11 cellular contexts compared by ENCODE assay signal in genomic region chr13:99288069-99288468, GRCh38. TPM values are rescaled to one million over a fixed set of nuclear protein-coding genes. Genes with fewer than 3 reads are reported as not detected.
DNase-seq lines count a peak whose midpoint lies in the region; ATAC-seq and TF ChIP-seq lines count a peak whose summit lies in the region.
"Had no signal": no experiment of that assay in that cellular context is flagged by ENCODE, and none has a peak within 500 bp of the region (broad histone marks: within the 10 kb centered on the region; RNA-seq: fewer than 3 reads in every experiment).

No MANE protein-coding gene starts in this region.

- peaks cover 0 to 28% (median 3%) of the 10 kb centered on the region in 4 donors for H3K4me1 ChIP-seq in right lobe of liver

- TF ChIP-seq CTCF in WTC11 (IDR thresholded peaks at IDR 0.05), result no peak
- TF ChIP-seq CTCF in right lobe of liver (IDR thresholded peaks at IDR 0.05), result no peak

- peaks cover 73% of the 10 kb centered on the region for H3K4me1 Mint-ChIP-seq in activated CD8-positive, alpha-beta memory T cell treated with anti-CD3 and anti-CD28 coated beads, Interleukin-2, amount 10 ng/mL, durations not matched to agents 7 days and 5 days
- no peaks in the 10 kb centered on the region for H3K4me1 Mint-ChIP-seq in WTC11
- H3K4me1 Mint-ChIP-seq in stimulated activated effector memory CD8-positive, alpha-beta T cell treated with anti-CD3 and anti-CD28 coated beads, Interleukin-12 subunit alpha, Interleukin-12 subunit beta, amount 100 ng/mL, for 72 hours, result peaks cover 79% of the 10 kb centered on the region

- H3K27ac Mint-ChIP-seq in activated CD8-positive, alpha-beta memory T cell treated with anti-CD3 and anti-CD28 coated beads, Interleukin-2, amount 10 ng/mL, durations not matched to agents 7 days and 5 days, result peak overlapping the region; percentile 80
- 0 out of 2 replicates have a peak overlapping the region, but pooled peaks have one; percentile 15 for H3K27ac Mint-ChIP-seq in WTC11
- H3K27ac Mint-ChIP-seq in stimulated activated effector memory CD8-positive, alpha-beta T cell treated with anti-CD3 and anti-CD28 coated beads, Interleukin-12 subunit alpha, Interleukin-12 subunit beta, amount 100 ng/mL, for 72 hours, result no peak overlapping the region

- POLR2A ChIA-PET in WTC11 (lab: Charles Lee), result no interaction called here

- peak overlapping the region; percentile 38 for H3K4me3 Mint-ChIP-seq in activated CD8-positive, alpha-beta memory T cell treated with anti-CD3 and anti-CD28 coated beads, Interleukin-2, amount 10 ng/mL, durations not matched to agents 7 days and 5 days
- H3K4me3 Mint-ChIP-seq in WTC11, result no peak overlapping the region
- peak overlapping the region; percentile 32 for H3K4me3 Mint-ChIP-seq in stimulated activated effector memory CD8-positive, alpha-beta T cell treated with anti-CD3 and anti-CD28 coated beads, Interleukin-12 subunit alpha, Interleukin-12 subunit beta, amount 100 ng/mL, for 72 hours

- no peaks in the 10 kb centered on the region for H3K27me3 ChIP-seq in right lobe of liver
- H3K27me3 ChIP-seq: BLaER1 treated with 17β-estradiol and CSF1 and Interleukin-3, amounts not matched to agents 10 nM and 100 nM; SJSA1 had no signal

- no peaks in the 10 kb centered on the region for H3K9me3 ChIP-seq in right lobe of liver
- H3K9me3 ChIP-seq: BLaER1 treated with 17β-estradiol and CSF1 and Interleukin-3, amounts not matched to agents 10 nM and 100 nM; SJSA1 had no signal

- intact Hi-C loops in right lobe of liver (cut with DNase I), result no loop called here

- H3K27me3 Mint-ChIP-seq in activated CD8-positive, alpha-beta memory T cell treated with anti-CD3 and anti-CD28 coated beads, Interleukin-2, amount 10 ng/mL, durations not matched to agents 7 days and 5 days, result no peaks in the 10 kb centered on the region
- H3K27me3 Mint-ChIP-seq in WTC11 (ENCODE audit: low read depth), result no peaks in the 10 kb centered on the region

- no peaks in the 10 kb centered on the region for H3K9me3 Mint-ChIP-seq in activated CD8-positive, alpha-beta memory T cell treated with anti-CD3 and anti-CD28 coated beads, Interleukin-2, amount 10 ng/mL, durations not matched to agents 7 days and 5 days (ENCODE audit: low read depth)
- no peaks in the 10 kb centered on the region for H3K9me3 Mint-ChIP-seq in WTC11
- H3K9me3 Mint-ChIP-seq in stimulated activated effector memory CD8-positive, alpha-beta T cell treated with anti-CD3 and anti-CD28 coated beads, Interleukin-12 subunit alpha, Interleukin-12 subunit beta, amount 100 ng/mL, for 72 hours, result no peaks in the 10 kb centered on the region

- no peak overlapping the region for H3K4me3 ChIP-seq in right lobe of liver
- H3K4me3 ChIP-seq: BLaER1 treated with 17β-estradiol and CSF1 and Interleukin-3, amounts not matched to agents 10 nM and 100 nM; SJSA1 had no signal

- no peak for TF ChIP-seq POLR2A in right lobe of liver (IDR thresholded peaks at IDR 0.05)

- peaks cover 0 to 2% (median 0%) of the 10 kb centered on the region in 4 donors for H3K36me3 ChIP-seq in right lobe of liver

- DNase-seq in activated CD8-positive, alpha-beta memory T cell treated with anti-CD3 and anti-CD28 coated beads, Interleukin-2, amount 10 ng/mL, durations not matched to agents 7 days and 5 days, result peak; percentile 83
- DNase-seq in activated CD8-positive, alpha-beta memory T cell treated with anti-CD3 and anti-CD28 coated beads, Interleukin-2, amount 50 U/mL, for 4 hours, result no peak
- no peak for DNase-seq in WTC11 (ENCODE audit: low spot score)
- peak in 1 of 2 donors; percentile 70 for DNase-seq in stimulated activated effector memory CD8-positive, alpha-beta T cell treated with anti-CD3 and anti-CD28 coated beads, Interleukin-12 subunit alpha, Interleukin-12 subunit beta, amount 100 ng/mL, for 72 hours (ENCODE audit: low spot score in 2 of 2)
- no peak for DNase-seq in right lobe of liver
- no peak for DNase-seq in NCI-H2081 treated with DMSO at 0.1 percent for 48 hours (lab: John Stamatoyannopoulos, UW)
- DNase-seq in NCI-H1105 (lab: John Stamatoyannopoulos, UW), result no peak

- H3K27ac ChIP-seq in right lobe of liver, result no peak overlapping the region
- H3K27ac ChIP-seq: SJSA1 had no signal

- WGBS in right lobe of liver (ENCODE audit: insufficient coverage, low coverage, low lambda C conversion rate, missing lambda C conversion rate), result 37% methylated on average over 3 of the region's 3 CpGs

- peak; percentile 73 for ATAC-seq in activated CD8-positive, alpha-beta memory T cell treated with anti-CD3 and anti-CD28 coated beads, Interleukin-2, amount 10 ng/mL, durations not matched to agents 7 days and 5 days
- ATAC-seq in HG02884 (IDR thresholded peaks at IDR 0.05; ENCODE audit: unreplicated experiment) (peak; percentile 95), WTC11 (no peak), right lobe of liver (no peak)
- peak; percentile 90 for ATAC-seq in stimulated activated effector memory CD8-positive, alpha-beta T cell treated with anti-CD3 and anti-CD28 coated beads, Interleukin-12 subunit alpha, Interleukin-12 subunit beta, amount 100 ng/mL, for 72 hours

- CTCF ChIA-PET in activated CD8-positive, alpha-beta memory T cell treated with anti-CD3 and anti-CD28 coated beads, Interleukin-2, amount 10 ng/mL, durations not matched to agents 7 days and 5 days (lab: Charles Lee), result interaction anchor here (0.9 to 2.0 kb wide), 8 partner anchors 9 to 149 kb away, joined by 3 to 8 read pairs (median 4); partner anchors contain the start of gene GPR183
- CTCF ChIA-PET in WTC11 (lab: Charles Lee), result no interaction called here

- peaks cover 33% of the 10 kb centered on the region for H3K36me3 Mint-ChIP-seq in activated CD8-positive, alpha-beta memory T cell treated with anti-CD3 and anti-CD28 coated beads, Interleukin-2, amount 10 ng/mL, durations not matched to agents 7 days and 5 days
- H3K36me3 Mint-ChIP-seq in WTC11, result no peaks in the 10 kb centered on the region
- H3K36me3 Mint-ChIP-seq in stimulated activated effector memory CD8-positive, alpha-beta T cell treated with anti-CD3 and anti-CD28 coated beads, Interleukin-12 subunit alpha, Interleukin-12 subunit beta, amount 100 ng/mL, for 72 hours, result peaks cover 55% of the 10 kb centered on the region

TF ChIP-seq in WTC11, 78 proteins besides CTCF, POLR2A, EP300 and RAD21 (continues in another document):
- no peak for TF ChIP-seq NR2C2 (CRISPR knock-in tag; IDR thresholded peaks at IDR 0.05)
- no peak for TF ChIP-seq E2F4 (CRISPR knock-in tag; IDR thresholded peaks at IDR 0.05; ENCODE audit: borderline replicate concordance, low read depth)
- no peak for TF ChIP-seq GABPB1 (CRISPR knock-in tag; IDR thresholded peaks at IDR 0.05)
- no peak for TF ChIP-seq AR (CRISPR knock-in tag; IDR thresholded peaks at IDR 0.05)
- TF ChIP-seq ZNF121 (CRISPR knock-in tag; IDR thresholded peaks at IDR 0.05), result no peak
- TF ChIP-seq MLX (CRISPR knock-in tag; IDR thresholded peaks at IDR 0.05), result no peak

RNA-seq across cellular contexts. Expression of gene GPR183, which starts 19.1 kb away (rescaled TPM):
- 10 to 100 TPM; 15.3 to 19.5 TPM for total RNA-seq in activated CD8-positive, alpha-beta memory T cell treated with anti-CD3 and anti-CD28 coated beads, Interleukin-2, amount 10 ng/mL, durations not matched to agents 7 days and 5 days
- total RNA-seq in WTC11 (2021), result 0.13 to 0.14 TPM in 2 of 3 replicates, not detected in the other
- total RNA-seq in right lobe of liver, result 1 to 10 TPM in 3 of 6 experiments, under 1 TPM in 3; 0.26 to 3.2 (median 1.0) TPM

RNA-seq across cellular contexts. Expression of gene GPR18, which starts 29.9 kb away (rescaled TPM):
- total RNA-seq in activated CD8-positive, alpha-beta memory T cell treated with anti-CD3 and anti-CD28 coated beads, Interleukin-2, amount 10 ng/mL, durations not matched to agents 7 days and 5 days, result 10 to 100 TPM; 11.1 to 13.1 TPM
- total RNA-seq in WTC11 (2021) (0.09 TPM in 1 of 3 replicates, not detected in the others), right lobe of liver (under 1 TPM in 2 of 6 experiments, not detected in 4; 0.13 to 0.17 TPM)
- total RNA-seq: fibroblast of villous mesenchyme, SJSA1 had no signal

Comparison
In these comparisons a context has a peak if more than half of its experiments do, and no peak if none do; other contexts are left out.
1. ATAC-seq: peak in activated CD8-positive, alpha-beta memory T cell treated with anti-CD3 and anti-CD28 coated beads, Interleukin-2, amount 10 ng/mL, durations not matched to agents 7 days and 5 days (single experiment), HG02884 (single experiment) and stimulated activated effector memory CD8-positive, alpha-beta T cell treated with anti-CD3 and anti-CD28 coated beads, Interleukin-12 subunit alpha, Interleukin-12 subunit beta, amount 100 ng/mL, for 72 hours (single experiment); none in WTC11 (single experiment) and right lobe of liver (0 of 4).
2. RNA of gene GPR18, which starts 29.9 kb away (total RNA-seq): 11.1 to 13.1 TPM in activated CD8-positive, alpha-beta memory T cell treated with anti-CD3 and anti-CD28 coated beads, Interleukin-2, amount 10 ng/mL, durations not matched to agents 7 days and 5 days; 0.13 to 0.17 TPM in right lobe of liver and 0.09 TPM in WTC11; every median in the first group is over 10 times any median in the second.